ENCODE assay signal across 1 cellular context in genomic region chr17:78146471-78146869, GRCh38.
TF ChIP-seq lines count a peak whose summit lies in the region.

No MANE protein-coding gene starts in this region.

TF ChIP-seq in HepG2, 621 proteins besides CTCF, POLR2A, EP300 and RAD21:
- TF ChIP-seq ZMYM3 (CRISPR knock-in tag; IDR thresholded peaks at IDR 0.05) (peak; percentile 96), ZNF883 (CRISPR knock-in tag; IDR thresholded peaks at IDR 0.05; ENCODE audit: not compliant biosample characterization) (peak; percentile 50), MXD4 (CRISPR knock-in tag; IDR thresholded peaks at IDR 0.05) (no peak), ZNF629 (CRISPR knock-in tag; conservative IDR thresholded peaks at IDR 0.05) (peak; percentile 98), NFIB (CRISPR knock-in tag; IDR thresholded peaks at IDR 0.05; ENCODE audit: borderline replicate concordance) (0 out of 2 replicates have a peak, but pooled peaks have one; percentile 50), ZNF326 (CRISPR knock-in tag; IDR thresholded peaks at IDR 0.05; ENCODE audit: borderline replicate concordance) (no peak), ZBTB44 (CRISPR knock-in tag; IDR thresholded peaks at IDR 0.05) (no peak), ZNF839 (CRISPR knock-in tag; IDR thresholded peaks at IDR 0.05; ENCODE audit: borderline replicate concordance) (0 out of 2 replicates have a peak, but pooled peaks have one; percentile 26), ZNF281 (CRISPR knock-in tag; IDR thresholded peaks at IDR 0.05; ENCODE audit: borderline replicate concordance) (0 out of 2 replicates have a peak, but pooled peaks have one; percentile 40), SNAPC2 (CRISPR knock-in tag; IDR thresholded peaks at IDR 0.05) (no peak), KDM1A (CRISPR knock-in tag; IDR thresholded peaks at IDR 0.05) (peak; percentile 58; the same call in 1 of the 2 replicates), ZNF747 (CRISPR knock-in tag; IDR thresholded peaks at IDR 0.05; ENCODE audit: borderline replicate concordance) (no peak), LBX2 (CRISPR knock-in tag; IDR thresholded peaks at IDR 0.05; ENCODE audit: borderline replicate concordance) (no peak), ADNP (CRISPR knock-in tag; IDR thresholded peaks at IDR 0.05) (0 out of 2 replicates have a peak, but pooled peaks have one; percentile 42), ZNF605 (CRISPR knock-in tag; IDR thresholded peaks at IDR 0.05) (peak; percentile 37; the same call in 1 of the 2 replicates), ZNF574 (CRISPR knock-in tag; IDR thresholded peaks at IDR 0.05) (no peak), CCAR2 (optimal IDR thresholded peaks at IDR 0.05; ENCODE audit: low read depth, low read length) (no peak), ZBTB7A (CRISPR knock-in tag; IDR thresholded peaks at IDR 0.05) (peak; percentile 31; the same call in 1 of the 2 replicates), GATAD2A (CRISPR knock-in tag; IDR thresholded peaks at IDR 0.05) (no peak), ZMYM2 (CRISPR knock-in tag; IDR thresholded peaks at IDR 0.05) (peak; percentile 73), ZSCAN20 (CRISPR knock-in tag; IDR thresholded peaks at IDR 0.05; ENCODE audit: borderline replicate concordance) (no peak), RELA (CRISPR knock-in tag; IDR thresholded peaks at IDR 0.05) (no peak), CHD4 (IDR thresholded peaks at IDR 0.05; ENCODE audit: borderline replicate concordance, low read length) (peak; percentile 93), ZNF232 (CRISPR knock-in tag; IDR thresholded peaks at IDR 0.05; ENCODE audit: borderline replicate concordance) (no peak)
